Comparison of ENCODE assay signal across 15 cellular contexts in genomic region chr18:23239885-23240608, GRCh38.
DNase-seq lines count a peak whose midpoint lies in the region; ATAC-seq, FAIRE-seq and TF ChIP-seq lines count a peak whose summit lies in the region.
"Had no signal": no experiment of that assay in that cellular context is flagged by ENCODE, and none has a peak within 500 bp of the region (broad histone marks: within the 10 kb centered on the region; RNA-seq: fewer than 3 reads in every experiment).

No MANE protein-coding gene starts in this region.

- peaks cover 13% of the 10 kb centered on the region in 2 donors for H3K4me1 ChIP-seq in breast epithelium
- H3K4me1 ChIP-seq in kidney (ENCODE audit: control insufficient read depth in 1 of 2, insufficient read depth in 1 of 2, low read depth in 1 of 2, low read length in 2 of 2) = peaks cover 18 to 19% of the 10 kb centered on the region in 2 donors

- no peak overlapping the region for H3K4me3 ChIP-seq in breast epithelium
- no peak overlapping the region for H3K4me3 ChIP-seq in kidney (ENCODE audit: low read length in 2 of 2)
- H3K4me3 ChIP-seq: SJSA1 had no signal

- H3K9me3 ChIP-seq in breast epithelium (no peaks in the 10 kb centered on the region), T-helper 17 cell (ENCODE audit: control insufficient read depth, low read length, poor library complexity, severe bottlenecking) (no peaks in the 10 kb centered on the region), kidney (ENCODE audit: control insufficient read depth in 1 of 2, low read length in 2 of 2) (no peaks in the 10 kb centered on the region)
- H3K9me3 ChIP-seq: SJSA1 had no signal

- DNase-seq in breast epithelium (ENCODE audit: low spot score in 2 of 2) (no peak), MCF 10A (ENCODE audit: unreplicated experiment) (no peak), T-helper 17 cell (no peak), islet precursor cell (peak; percentile 94), amygdala (lab: John Stamatoyannopoulos, UW) (no peak), kidney (no peak), GF-D8 (lab: John Stamatoyannopoulos, UW) (no peak)
- no peak for DNase-seq in activated T-cell treated with anti-CD3 and anti-CD28 coated beads, Interleukin-2, amount 50 U/mL, for 24 hours
- DNase-seq: 8988T, DMS53, GOT3, NCI-H1930, NCI-H510A treated with DMSO at 0.1 percent for 48 hours had no signal

- POLR2A ChIA-PET in MCF 10A (lab: Yijun Ruan, JAX) = no interaction called here

- no peak for TF ChIP-seq CTCF in breast epithelium (IDR thresholded peaks at IDR 0.05)
- no peak for TF ChIP-seq CTCF in MCF 10A (IDR thresholded peaks at IDR 0.05; ENCODE audit: unreplicated experiment)
- no peak for TF ChIP-seq CTCF in kidney (IDR thresholded peaks at IDR 0.05; ENCODE audit: borderline replicate concordance, extremely low read depth, insufficient read depth)

- H3K27me3 Mint-ChIP-seq in MCF 10A (ENCODE audit: insufficient read depth, unreplicated experiment) (no peaks in the 10 kb centered on the region), T-helper 17 cell (no peaks in the 10 kb centered on the region)
- H3K27me3 Mint-ChIP-seq in activated T-cell treated with anti-CD3 and anti-CD28 coated beads, Interleukin-2, amount 50 U/mL, for 24 hours = no peaks in the 10 kb centered on the region

- H3K4me1 Mint-ChIP-seq in MCF 10A (ENCODE audit: insufficient read depth, unreplicated experiment) (peaks cover 11% of the 10 kb centered on the region), T-helper 17 cell (peaks cover 6% of the 10 kb centered on the region)
- peaks cover 30% of the 10 kb centered on the region for H3K4me1 Mint-ChIP-seq in activated T-cell treated with anti-CD3 and anti-CD28 coated beads, Interleukin-2, amount 50 U/mL, for 24 hours (ENCODE audit: low read depth)

- intact Hi-C loops in breast epithelium (cut with DNase I; ENCODE audit: low total_unique reads) = no loop called here
- intact Hi-C loops in MCF 10A (cut with micrococcal nuclease) = loop anchor here (5.0 kb wide), 1 partner anchor 137 kb away; no protein-coding TSS in a partner anchor
- intact Hi-C loops in kidney (cut with DNase I) = loop anchor here (10.0 kb wide), 3 partner anchors 55 to 115 kb away; no protein-coding TSS in a partner anchor

- H3K27ac ChIP-seq in breast epithelium (peak overlapping the region; percentile 3 to 38), kidney (ENCODE audit: low read depth in 2 of 2, low read length in 2 of 2) (no peak overlapping the region)
- H3K27ac ChIP-seq: RWPE1, SJSA1 had no signal

- H3K4me3 Mint-ChIP-seq in MCF 10A (ENCODE audit: unreplicated experiment) = no peak overlapping the region
- no peak overlapping the region for H3K4me3 Mint-ChIP-seq in T-helper 17 cell
- no peak overlapping the region for H3K4me3 Mint-ChIP-seq in activated T-cell treated with anti-CD3 and anti-CD28 coated beads, Interleukin-2, amount 50 U/mL, for 24 hours

- no peaks in the 10 kb centered on the region for H3K36me3 Mint-ChIP-seq in MCF 10A (ENCODE audit: insufficient read depth, unreplicated experiment)
- H3K36me3 Mint-ChIP-seq in T-helper 17 cell (ENCODE audit: low read depth) = no peaks in the 10 kb centered on the region
- H3K36me3 Mint-ChIP-seq in activated T-cell treated with anti-CD3 and anti-CD28 coated beads, Interleukin-2, amount 50 U/mL, for 24 hours (ENCODE audit: low read depth) = peaks cover 3% of the 10 kb centered on the region

- H3K36me3 ChIP-seq in breast epithelium (no peaks in the 10 kb centered on the region), kidney (ENCODE audit: control insufficient read depth in 1 of 2, insufficient read depth in 2 of 2, low read length in 2 of 2) (peaks cover 2 to 6% of the 10 kb centered on the region in 2 donors)
- H3K36me3 ChIP-seq: SJSA1 had no signal

- no peak overlapping the region for H3K27ac Mint-ChIP-seq in MCF 10A (ENCODE audit: low read depth, unreplicated experiment)
- H3K27ac Mint-ChIP-seq in T-helper 17 cell = peak overlapping the region; percentile 95
- no peak overlapping the region for H3K27ac Mint-ChIP-seq in activated T-cell treated with anti-CD3 and anti-CD28 coated beads, Interleukin-2, amount 50 U/mL, for 24 hours

- H3K9ac ChIP-seq in kidney (ENCODE audit: low read length in 2 of 2) = no peak overlapping the region

- no peak for FAIRE-seq in kidney (lab: Jason Lieb, UNC)

- CTCF ChIA-PET in MCF 10A (lab: Yijun Ruan, JAX) = no interaction called here

- no peaks in the 10 kb centered on the region for H3K27me3 ChIP-seq in breast epithelium
- H3K27me3 ChIP-seq: SJSA1 had no signal

- TF ChIP-seq POLR2A in breast epithelium (IDR thresholded peaks at IDR 0.05) = no peak

- no TSS peak for BruUV-seq in MCF 10A (replicated peaks; lab: Mats Ljungman, UMichigan)

- H3K9me3 Mint-ChIP-seq in MCF 10A (ENCODE audit: unreplicated experiment) = no peaks in the 10 kb centered on the region
- H3K9me3 Mint-ChIP-seq in activated T-cell treated with anti-CD3 and anti-CD28 coated beads, Interleukin-2, amount 50 U/mL, for 24 hours = no peaks in the 10 kb centered on the region

- ATAC-seq in T-helper 17 cell = no peak

Comparison
In these comparisons a context has a peak if more than half of its experiments do, and no peak if none do; other contexts are left out.
1. H3K27ac ChIP-seq: peak in breast epithelium (2 of 2); none in kidney (0 of 2).